In the genomic region with DNA sequence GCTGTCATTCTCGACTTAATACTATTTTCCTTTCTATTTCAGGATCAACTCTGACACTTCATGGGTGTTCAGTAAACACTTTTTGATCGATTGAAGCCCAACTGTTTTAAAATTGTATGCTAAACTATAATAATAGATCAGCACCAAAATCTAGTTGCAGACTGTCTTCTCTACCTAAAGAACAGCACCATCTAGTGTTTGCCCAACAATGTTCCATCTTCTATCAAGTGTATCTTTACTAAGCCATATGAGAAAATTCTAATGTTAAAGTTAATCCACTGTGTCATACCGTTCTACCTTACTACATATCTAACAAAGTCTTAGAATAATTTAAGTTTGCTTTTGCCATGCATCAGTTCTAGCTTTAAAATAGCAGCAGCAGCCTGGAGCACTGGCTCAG, we compare ENCODE assay signal across 7 cellular contexts.
DNase-seq lines count a peak whose midpoint lies in the region; ATAC-seq and TF ChIP-seq lines count a peak whose summit lies in the region.

No MANE protein-coding gene starts in this region.

- no peaks in the 10 kb centered on the region for H3K4me1 Mint-ChIP-seq in activated CD4-positive, alpha-beta memory T cell treated with anti-CD3 and anti-CD28 coated beads for 36 hours (ENCODE audit: low read depth)

- CTCF ChIA-PET in activated CD4-positive, alpha-beta memory T cell treated with anti-CD3 and anti-CD28 coated beads for 36 hours (lab: Charles Lee), result no interaction called here

- no peak overlapping the region for H3K4me3 Mint-ChIP-seq in activated CD4-positive, alpha-beta memory T cell treated with anti-CD3 and anti-CD28 coated beads for 36 hours

- DNase-seq in NCI-H1105 treated with DMSO at 0.1 percent for 48 hours (lab: John Stamatoyannopoulos, UW) (peak; percentile 40), amniotic epithelial cell (ENCODE audit: low read depth) (peak; percentile 21), left kidney (ENCODE audit: low read depth, low spot score) (peak; percentile 35), NCI-H226 (no peak)
- DNase-seq in activated CD4-positive, alpha-beta memory T cell treated with anti-CD3 and anti-CD28 coated beads for 36 hours, result no peak

- no peak overlapping the region for H3K27ac Mint-ChIP-seq in activated CD4-positive, alpha-beta memory T cell treated with anti-CD3 and anti-CD28 coated beads for 36 hours

- intact Hi-C loops in activated CD4-positive, alpha-beta memory T cell treated with anti-CD3 and anti-CD28 coated beads for 36 hours (cut with micrococcal nuclease), result no loop called here

- peaks cover 1% of the 10 kb centered on the region for H3K27me3 Mint-ChIP-seq in activated CD4-positive, alpha-beta memory T cell treated with anti-CD3 and anti-CD28 coated beads for 36 hours

- POLR2A ChIA-PET in activated CD4-positive, alpha-beta memory T cell treated with anti-CD3 and anti-CD28 coated beads for 36 hours (lab: Charles Lee), result no interaction called here

- peaks cover 17% of the 10 kb centered on the region for H3K9me3 Mint-ChIP-seq in activated CD4-positive, alpha-beta memory T cell treated with anti-CD3 and anti-CD28 coated beads for 36 hours

- peak; percentile 59 for TF ChIP-seq CTCF in GM12873 (IDR thresholded peaks at IDR 0.05; ENCODE audit: insufficient read depth, low read depth, low read length, missing control alignments)

- ATAC-seq in GM19463 (IDR thresholded peaks at IDR 0.05; ENCODE audit: unreplicated experiment), result no peak

- no peaks in the 10 kb centered on the region for H3K36me3 Mint-ChIP-seq in activated CD4-positive, alpha-beta memory T cell treated with anti-CD3 and anti-CD28 coated beads for 36 hours

Comparison
In these comparisons a context has a peak if more than half of its experiments do, and no peak if none do; other contexts are left out.
1. DNase-seq: peak in NCI-H1105 treated with DMSO at 0.1 percent for 48 hours (single experiment), amniotic epithelial cell (single experiment) and left kidney (single experiment); none in activated CD4-positive, alpha-beta memory T cell treated with anti-CD3 and anti-CD28 coated beads for 36 hours (single experiment) and NCI-H226 (single experiment).